ENCODE assay signal across 18 cellular contexts in genomic region chr12:45667761-45668160, GRCh38.
DNase-seq lines count a peak whose midpoint lies in the region; ATAC-seq and TF ChIP-seq lines count a peak whose summit lies in the region.
"Had no signal": no experiment of that assay in that cellular context is flagged by ENCODE, and none has a peak within 500 bp of the region (broad histone marks: within the 10 kb centered on the region; RNA-seq: fewer than 3 reads in every experiment).

No MANE protein-coding gene starts in this region.

- H3K36me3 ChIP-seq in DND-41 (ENCODE audit: insufficient read depth, low read length) (no peaks in the 10 kb centered on the region), SJCRH30 (no peaks in the 10 kb centered on the region)

- H3K4me2 ChIP-seq in DND-41 (ENCODE audit: insufficient read depth, low read length) = no peak overlapping the region
- H3K4me2 ChIP-seq: A549, GM23338 had no signal

- DNase-seq in T-helper 2 cell treated with Interferon-gamma antibody and Interleukin-4, amounts not matched to agents 5 μg/mL and 100 μg/mL, for 36 hours (ENCODE audit: low spot score) = no peak
- DNase-seq in T-helper 2 cell (no peak), DND-41 (no peak), RPMI7951 (ENCODE audit: low read depth) (peak; percentile 18), SJCRH30 (no peak)
- DNase-seq: AML-193; Calu3; CD8-positive, alpha-beta T cell; DMS79 treated with DMSO at 0.1 percent for 48 hours; EL; HCEC 1CT had no signal

- H3K9me3 ChIP-seq in DND-41 (ENCODE audit: insufficient read depth, low read length, severe bottlenecking) = no peaks in the 10 kb centered on the region
- H3K9me3 ChIP-seq in SJCRH30 (replicated peaks) = no peaks in the 10 kb centered on the region
- H3K9me3 ChIP-seq: A549 had no signal

- H3K4me1 ChIP-seq in DND-41 (ENCODE audit: insufficient read depth, low read length) = peaks cover 66% of the 10 kb centered on the region
- H3K4me1 ChIP-seq in SJCRH30 = no peaks in the 10 kb centered on the region
- H3K4me1 ChIP-seq: A549 had no signal

- peaks cover 47% of the 10 kb centered on the region for H3K4me1 Mint-ChIP-seq in T-helper 2 cell treated with Interferon-gamma antibody and Interleukin-4, amounts not matched to agents 5 μg/mL and 100 μg/mL, for 36 hours (ENCODE audit: low read depth)

- peak overlapping the region; percentile 42 for H3K27ac Mint-ChIP-seq in T-helper 2 cell treated with Interferon-gamma antibody and Interleukin-4, amounts not matched to agents 5 μg/mL and 100 μg/mL, for 36 hours
- H3K27ac Mint-ChIP-seq: CD14-positive monocyte, GM23338 had no signal

- no peaks in the 10 kb centered on the region for H3K9me3 Mint-ChIP-seq in T-helper 2 cell treated with Interferon-gamma antibody and Interleukin-4, amounts not matched to agents 5 μg/mL and 100 μg/mL, for 36 hours
- H3K9me3 Mint-ChIP-seq: CD14-positive monocyte; CD8-positive, alpha-beta T cell; GM23338 had no signal

- no peak overlapping the region for H2AFZ ChIP-seq in DND-41 (ENCODE audit: low read depth, low read length)
- H2AFZ ChIP-seq: GM23338 had no signal

- TF ChIP-seq CTCF in DND-41 (IDR thresholded peaks at IDR 0.05; ENCODE audit: borderline replicate concordance, extremely low read depth, low read length, poor library complexity, severe bottlenecking) = no peak

- H3K27me3 ChIP-seq in DND-41 (ENCODE audit: insufficient read depth, low read length, poor library complexity) = no peaks in the 10 kb centered on the region
- H3K27me3 ChIP-seq in SJCRH30 = no peaks in the 10 kb centered on the region; the same call in 1 of the 2 replicates

- H4K20me1 ChIP-seq in DND-41 (ENCODE audit: insufficient read depth, low read length) = no peaks in the 10 kb centered on the region

- H3K4me3 ChIP-seq in DND-41 (ENCODE audit: low read depth in 1 of 2, low read length in 2 of 2) (no peak overlapping the region), SJCRH30 (no peak overlapping the region)
- H3K4me3 ChIP-seq: A549, GM12878, GM23338 had no signal

- H3K79me2 ChIP-seq in DND-41 (ENCODE audit: insufficient read depth, low read length) = no peaks in the 10 kb centered on the region

- ATAC-seq in DND-41 (ENCODE audit: insufficient read depth, low read depth) = no peak
- no peak for ATAC-seq in GM21423 (IDR thresholded peaks at IDR 0.05; ENCODE audit: unreplicated experiment)
- no peak for ATAC-seq in GM19455 (IDR thresholded peaks at IDR 0.05; ENCODE audit: unreplicated experiment)
- ATAC-seq: A549; CD8-positive, alpha-beta T cell; GM12878; GM23338 had no signal

- H3K27ac ChIP-seq in DND-41 (ENCODE audit: low read length) = peak overlapping the region; percentile 49; the same call in 1 of the 2 replicates
- no peak overlapping the region for H3K27ac ChIP-seq in SJCRH30
- H3K27ac ChIP-seq: 22Rv1, A549 had no signal

- H3K36me3 Mint-ChIP-seq in T-helper 2 cell treated with Interferon-gamma antibody and Interleukin-4, amounts not matched to agents 5 μg/mL and 100 μg/mL, for 36 hours (ENCODE audit: low read depth) = peaks cover 16% of the 10 kb centered on the region
- H3K36me3 Mint-ChIP-seq: CD14-positive monocyte; CD8-positive, alpha-beta T cell had no signal

- no peak overlapping the region for H3K9ac ChIP-seq in DND-41 (ENCODE audit: low read depth, low read length)

- H3K4me3 Mint-ChIP-seq in T-helper 2 cell treated with Interferon-gamma antibody and Interleukin-4, amounts not matched to agents 5 μg/mL and 100 μg/mL, for 36 hours = no peak overlapping the region
- H3K4me3 Mint-ChIP-seq: CD14-positive monocyte, GM23338 had no signal

- peaks cover 43% of the 10 kb centered on the region for H3K27me3 Mint-ChIP-seq in T-helper 2 cell treated with Interferon-gamma antibody and Interleukin-4, amounts not matched to agents 5 μg/mL and 100 μg/mL, for 36 hours (ENCODE audit: low read depth)
